18 cellular contexts compared by ENCODE assay signal in genomic region chr15:100202309-100202943, GRCh38.
A peak's percentile ranks its signal among the peaks of the same experiment; 100 is the strongest.
DNase-seq lines count a peak whose midpoint lies in the region; ATAC-seq, FAIRE-seq and TF ChIP-seq lines count a peak whose summit lies in the region.
"Had no signal": no experiment of that assay in that cellular context is flagged by ENCODE, and none has a peak within 500 bp of the region (broad histone marks: within the 10 kb centered on the region; RNA-seq: fewer than 3 reads in every experiment).

No MANE protein-coding gene starts in this region.

- TF ChIP-seq RAD21 in SK-N-SH (IDR thresholded peaks at IDR 0.05; ENCODE audit: low read length), result no peak

- no peaks in the 10 kb centered on the region for H3F3A ChIP-seq in SK-N-SH (replicated peaks; ENCODE audit: insufficient read depth)

- intact Hi-C loops in kidney (cut with DNase I), result no loop called here

- H2AFZ ChIP-seq in SK-N-SH (ENCODE audit: low read depth), result no peak overlapping the region
- H2AFZ ChIP-seq: GM23248, parathyroid adenoma had no signal

- H3K36me3 ChIP-seq in SK-N-SH (replicated peaks in 1 of 2; ENCODE audit: control insufficient read depth in 1 of 2, insufficient read depth in 2 of 2, low read length in 1 of 2) (no peaks in the 10 kb centered on the region), kidney (ENCODE audit: control insufficient read depth in 1 of 2, insufficient read depth in 2 of 2, low read length in 2 of 2) (no peaks in the 10 kb centered on the region)
- H3K36me3 ChIP-seq: BE2C, esophagus squamous epithelium had no signal

- ATAC-seq in SK-N-SH treated with all-trans-retinoic acid at 6 μM for 48 hours (no peak), GM19452 (IDR thresholded peaks at IDR 0.05; ENCODE audit: unreplicated experiment) (no peak)

- CTCF ChIA-PET in SK-N-SH (lab: Yijun Ruan, JAX), result interaction anchor here (1.2 to 1.8 kb wide), 2 partner anchors 135 to 137 kb away, joined by 4 to 6 read pairs; no protein-coding TSS in a partner anchor

- POLR2A ChIA-PET in SK-N-SH (lab: Yijun Ruan, JAX), result interaction anchor here (1.3 kb wide), 1 partner anchor 9 kb away, joined by 3 read pairs; no protein-coding TSS in a partner anchor

- WGBS in SK-N-SH (ENCODE audit: low lambda C conversion rate), result 19% methylated on average over 5 of the region's 5 CpGs

- no peaks in the 10 kb centered on the region for H3K27me3 ChIP-seq in SK-N-SH (ENCODE audit: insufficient read depth)
- H3K27me3 ChIP-seq: BE2C, esophagus squamous epithelium had no signal

- H3K4me1 ChIP-seq in SK-N-SH (ENCODE audit: control insufficient read depth in 1 of 2, insufficient read depth in 2 of 2, low read depth in 1 of 2, low read length in 1 of 2) (peaks cover 0 to 27% of the 10 kb centered on the region in 2 experiments; a peak in 2 of 4 replicates), kidney (ENCODE audit: control insufficient read depth in 1 of 2, insufficient read depth in 1 of 2, low read depth in 1 of 2, low read length in 2 of 2) (peaks cover 7 to 17% of the 10 kb centered on the region in 2 donors)
- H3K4me1 ChIP-seq: parathyroid adenoma had no signal

- H3K9me2 ChIP-seq in SK-N-SH, result no peaks in the 10 kb centered on the region

- TF ChIP-seq CTCF in SK-N-SH (IDR thresholded peaks at IDR 0.05) (no peak), VCaP (conservative IDR thresholded peaks at IDR 0.05) (no peak), kidney (IDR thresholded peaks at IDR 0.05; ENCODE audit: borderline replicate concordance, extremely low read depth, insufficient read depth) (no peak), GM13976 (IDR thresholded peaks at IDR 0.05; ENCODE audit: borderline replicate concordance, control extremely low read depth, extremely low read depth, insufficient read depth, missing control alignments) (no peak)

- no peaks in the 10 kb centered on the region for H3K9me3 ChIP-seq in SK-N-SH
- no peaks in the 10 kb centered on the region for H3K9me3 ChIP-seq in kidney (ENCODE audit: control insufficient read depth in 1 of 2, low read length in 2 of 2)
- H3K9me3 ChIP-seq: BE2C, esophagus squamous epithelium had no signal

- no peak overlapping the region for H3K4me3 ChIP-seq in SK-N-SH (ENCODE audit: low read depth in 2 of 2, low read length in 1 of 2)
- H3K4me3 ChIP-seq in kidney (ENCODE audit: low read length in 2 of 2), result no peak overlapping the region
- H3K4me3 ChIP-seq: esophagus squamous epithelium, GM23248, lung had no signal

- FAIRE-seq in kidney (lab: Jason Lieb, UNC), result no peak
- FAIRE-seq: bronchial epithelial cell had no signal

- H3K4me2 ChIP-seq in SK-N-SH, result no peak overlapping the region

- H3K9ac ChIP-seq in SK-N-SH (no peak overlapping the region), kidney (ENCODE audit: low read length in 2 of 2) (no peak overlapping the region)
- H3K9ac ChIP-seq: GM23248, parathyroid adenoma had no signal

- no peak for TF ChIP-seq EP300 in SK-N-SH (IDR thresholded peaks at IDR 0.05; ENCODE audit: borderline replicate concordance in 1 of 2, low read depth in 1 of 2, low read length in 1 of 2)

- DNase-seq in SK-N-SH (peak; percentile 31), kidney (no peak), NCI-H526 (lab: John Stamatoyannopoulos, UW) (no peak), GM13976 (ENCODE audit: low spot score) (no peak)
- peak; percentile 10 for DNase-seq in stimulated activated CD8-positive, alpha-beta memory T cell treated with anti-CD3 and anti-CD28 coated beads, Interleukin-4, amount 100 ng/mL, for 48 hours
- DNase-seq: 8988T, DMS153, esophagus squamous epithelium, GM23248, NCI-H187 treated with DMSO at 0.1 percent for 48 hours, NCI-H446 had no signal

- H3K79me2 ChIP-seq in SK-N-SH (ENCODE audit: insufficient read depth), result no peaks in the 10 kb centered on the region
- H3K79me2 ChIP-seq: parathyroid adenoma had no signal

- H4K20me1 ChIP-seq in SK-N-SH (ENCODE audit: insufficient read depth), result no peaks in the 10 kb centered on the region

- H3K27ac ChIP-seq in SK-N-SH (ENCODE audit: low read depth in 2 of 2, low read length in 1 of 2) (peak overlapping the region in 1 of 2 experiments; percentile 94; a peak in 2 of 4 replicates), VCaP (peak overlapping the region; percentile 99), kidney (ENCODE audit: low read depth in 2 of 2, low read length in 2 of 2) (peak overlapping the region; percentile 67 to 70)
- H3K27ac ChIP-seq: esophagus squamous epithelium, GM23248, parathyroid adenoma had no signal

- in situ Hi-C loops in GM13976 (cut with MboI; ENCODE audit: low sequenced_read_pairs, unreplicated experiment), result no loop called here

TF ChIP-seq in SK-N-SH, 30 proteins besides CTCF, POLR2A, EP300 and RAD21:
- TF ChIP-seq MXI1 (IDR thresholded peaks at IDR 0.05; ENCODE audit: low read depth, low read length), result no peak
- TF ChIP-seq SIN3A (IDR thresholded peaks at IDR 0.05; ENCODE audit: borderline replicate concordance, low read depth, low read length), result no peak
- no peak for TF ChIP-seq MEF2A (IDR thresholded peaks at IDR 0.05; ENCODE audit: borderline replicate concordance, low read depth)
- no peak for TF ChIP-seq FOXM1 (IDR thresholded peaks at IDR 0.05; ENCODE audit: low read depth)
- TF ChIP-seq, protein P1, sequence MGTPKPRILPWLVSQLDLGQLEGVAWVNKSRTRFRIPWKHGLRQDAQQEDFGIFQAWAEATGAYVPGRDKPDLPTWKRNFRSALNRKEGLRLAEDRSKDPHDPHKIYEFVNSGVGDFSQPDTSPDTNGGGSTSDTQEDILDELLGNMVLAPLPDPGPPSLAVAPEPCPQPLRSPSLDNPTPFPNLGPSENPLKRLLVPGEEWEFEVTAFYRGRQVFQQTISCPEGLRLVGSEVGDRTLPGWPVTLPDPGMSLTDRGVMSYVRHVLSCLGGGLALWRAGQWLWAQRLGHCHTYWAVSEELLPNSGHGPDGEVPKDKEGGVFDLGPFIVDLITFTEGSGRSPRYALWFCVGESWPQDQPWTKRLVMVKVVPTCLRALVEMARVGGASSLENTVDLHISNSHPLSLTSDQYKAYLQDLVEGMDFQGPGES (IDR thresholded peaks at IDR 0.05; ENCODE audit: low read depth, low read length), result no peak
- TF ChIP-seq GATA2 (CRISPR knock-in tag; IDR thresholded peaks at IDR 0.05), result no peak
- no peak for TF ChIP-seq EZH2phosphoT487 (IDR thresholded peaks at IDR 0.05; ENCODE audit: borderline replicate concordance, low read depth)
- no peak for TF ChIP-seq ELF1 (IDR thresholded peaks at IDR 0.05)
TF ChIP-seq in SK-N-SH: peak in this region for 0.

TF ChIP-seq in SK-N-SH treated with all-trans-retinoic acid at 6 μM for 48 hours, 23 proteins besides CTCF, POLR2A, EP300 and RAD21 (continues in another document):
- TF ChIP-seq, protein P2, sequence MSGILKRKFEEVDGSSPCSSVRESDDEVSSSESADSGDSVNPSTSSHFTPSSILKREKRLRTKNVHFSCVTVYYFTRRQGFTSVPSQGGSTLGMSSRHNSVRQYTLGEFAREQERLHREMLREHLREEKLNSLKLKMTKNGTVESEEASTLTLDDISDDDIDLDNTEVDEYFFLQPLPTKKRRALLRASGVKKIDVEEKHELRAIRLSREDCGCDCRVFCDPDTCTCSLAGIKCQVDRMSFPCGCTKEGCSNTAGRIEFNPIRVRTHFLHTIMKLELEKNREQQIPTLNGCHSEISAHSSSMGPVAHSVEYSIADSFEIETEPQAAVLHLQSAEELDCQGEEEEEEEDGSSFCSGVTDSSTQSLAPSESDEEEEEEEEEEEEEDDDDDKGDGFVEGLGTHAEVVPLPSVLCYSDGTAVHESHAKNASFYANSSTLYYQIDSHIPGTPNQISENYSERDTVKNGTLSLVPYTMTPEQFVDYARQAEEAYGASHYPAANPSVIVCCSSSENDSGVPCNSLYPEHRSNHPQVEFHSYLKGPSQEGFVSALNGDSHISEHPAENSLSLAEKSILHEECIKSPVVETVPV (CRISPR knock-in tag; IDR thresholded peaks at IDR 0.05), result no peak
- no peak for TF ChIP-seq PPARA (CRISPR knock-in tag; IDR thresholded peaks at IDR 0.05; ENCODE audit: borderline replicate concordance)
- no peak for TF ChIP-seq ZNF70 (CRISPR knock-in tag; IDR thresholded peaks at IDR 0.05)
- TF ChIP-seq ZFP3 (CRISPR knock-in tag; IDR thresholded peaks at IDR 0.05), result no peak
- TF ChIP-seq, protein P3, sequence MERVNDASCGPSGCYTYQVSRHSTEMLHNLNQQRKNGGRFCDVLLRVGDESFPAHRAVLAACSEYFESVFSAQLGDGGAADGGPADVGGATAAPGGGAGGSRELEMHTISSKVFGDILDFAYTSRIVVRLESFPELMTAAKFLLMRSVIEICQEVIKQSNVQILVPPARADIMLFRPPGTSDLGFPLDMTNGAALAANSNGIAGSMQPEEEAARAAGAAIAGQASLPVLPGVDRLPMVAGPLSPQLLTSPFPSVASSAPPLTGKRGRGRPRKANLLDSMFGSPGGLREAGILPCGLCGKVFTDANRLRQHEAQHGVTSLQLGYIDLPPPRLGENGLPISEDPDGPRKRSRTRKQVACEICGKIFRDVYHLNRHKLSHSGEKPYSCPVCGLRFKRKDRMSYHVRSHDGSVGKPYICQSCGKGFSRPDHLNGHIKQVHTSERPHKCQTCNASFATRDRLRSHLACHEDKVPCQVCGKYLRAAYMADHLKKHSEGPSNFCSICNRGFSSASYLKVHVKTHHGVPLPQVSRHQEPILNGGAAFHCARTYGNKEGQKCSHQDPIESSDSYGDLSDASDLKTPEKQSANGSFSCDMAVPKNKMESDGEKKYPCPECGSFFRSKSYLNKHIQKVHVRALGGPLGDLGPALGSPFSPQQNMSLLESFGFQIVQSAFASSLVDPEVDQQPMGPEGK (CRISPR knock-in tag; IDR thresholded peaks at IDR 0.05; ENCODE audit: borderline replicate concordance), result no peak
- TF ChIP-seq TSHZ2 (CRISPR knock-in tag; IDR thresholded peaks at IDR 0.05), result no peak
- TF ChIP-seq ZNF8 (CRISPR knock-in tag; IDR thresholded peaks at IDR 0.05), result no peak

Comparison
In these comparisons a context has a peak if more than half of its experiments do, and no peak if none do; other contexts are left out.
1. DNase-seq: peak in SK-N-SH (single experiment) and stimulated activated CD8-positive, alpha-beta memory T cell treated with anti-CD3 and anti-CD28 coated beads, Interleukin-4, amount 100 ng/mL, for 48 hours (single experiment); none in kidney (single experiment), NCI-H526 (0 of 2) and GM13976 (single experiment).